8 cellular contexts compared by ENCODE assay signal in genomic region chr22:38316340-38317236, GRCh38. TPM values are rescaled to one million over a fixed set of nuclear protein-coding genes. Genes with fewer than 3 reads are reported as not detected.
A peak's percentile ranks its signal among the peaks of the same experiment; 100 is the strongest.
DNase-seq lines count a peak whose midpoint lies in the region; ATAC-seq and TF ChIP-seq lines count a peak whose summit lies in the region.

No MANE protein-coding gene starts in this region.

- no peaks in the 10 kb centered on the region for H3K9me3 Mint-ChIP-seq in CD4-positive, alpha-beta memory T cell
- H3K9me3 Mint-ChIP-seq in naive thymus-derived CD4-positive, alpha-beta T cell = peaks cover 0 to 5% (median 0%) of the 10 kb centered on the region in 11 donors

- peak overlapping the region; percentile 7 to 55 for H3K4me3 ChIP-seq in CD4-positive, alpha-beta memory T cell (ENCODE audit: low read length in 2 of 2)
- peak overlapping the region; percentile 80 for H3K4me3 ChIP-seq in fibroblast of the aortic adventitia (ENCODE audit: low read depth, low read length)
- H3K4me3 ChIP-seq in naive thymus-derived CD4-positive, alpha-beta T cell (ENCODE audit: low read length) = peak overlapping the region; percentile 62
- H3K4me3 ChIP-seq in testis = peak overlapping the region; percentile 82 to 83

- POLR2A ChIA-PET in CD4-positive, alpha-beta memory T cell (lab: Charles Lee; ENCODE audit: partially characterized antibody) = interaction anchor here (0.6 to 3.6 kb wide), 3 partner anchors 11 to 44 kb away, joined by 3 to 22 read pairs (median 6); partner anchors contain the start of gene TMEM184B
- POLR2A ChIA-PET in HEK293T (lab: Yijun Ruan, JAX) = interaction anchor here (1.0 to 2.4 kb wide), 8 partner anchors 10 to 363 kb away, joined by 3 to 14 read pairs (median 4); partner anchors contain the start of genes C22orf23 and POLR2F
- POLR2A ChIA-PET in naive thymus-derived CD4-positive, alpha-beta T cell (lab: Charles Lee) = no interaction called here

- peak; percentile 61 to 74 (median 71) for DNase-seq in CD4-positive, alpha-beta memory T cell
- peak; percentile 77 for DNase-seq in HEK293T (ENCODE audit: extremely low spot score)
- DNase-seq in RKO (ENCODE audit: low spot score) = peak; percentile 43
- DNase-seq in activated naive CD4-positive, alpha-beta T cell treated with Interleukin-2 at 50 U/mL for 16 hours = peak; percentile 61
- peak; percentile 58 for DNase-seq in fibroblast of the aortic adventitia (ENCODE audit: low read depth)
- peak; percentile 56 to 74 (median 69) for DNase-seq in naive thymus-derived CD4-positive, alpha-beta T cell
- peak; percentile 79 for DNase-seq in testis
- DNase-seq in GM19240 (ENCODE audit: insufficient read length, low spot score) = no peak

- no peaks in the 10 kb centered on the region for H3K27me3 ChIP-seq in CD4-positive, alpha-beta memory T cell (ENCODE audit: insufficient read depth, low read length)
- H3K27me3 ChIP-seq in naive thymus-derived CD4-positive, alpha-beta T cell (ENCODE audit: control insufficient read depth in 2 of 2, insufficient read depth in 2 of 2, low read length in 2 of 2) = no peaks in the 10 kb centered on the region
- H3K27me3 ChIP-seq in testis = no peaks in the 10 kb centered on the region

- H3K4me1 ChIP-seq in CD4-positive, alpha-beta memory T cell (ENCODE audit: insufficient read depth, low read length) = peaks cover 47% of the 10 kb centered on the region
- peaks cover 28 to 39% of the 10 kb centered on the region in 2 donors for H3K4me1 ChIP-seq in naive thymus-derived CD4-positive, alpha-beta T cell (ENCODE audit: control insufficient read depth in 2 of 2, insufficient read depth in 2 of 2, low read length in 2 of 2)
- peaks cover 56% of the 10 kb centered on the region for H3K4me1 ChIP-seq in testis

- H3K36me3 Mint-ChIP-seq in CD4-positive, alpha-beta memory T cell = peaks cover 0 to 21% of the 10 kb centered on the region in 2 donors
- H3K36me3 Mint-ChIP-seq in naive thymus-derived CD4-positive, alpha-beta T cell = peaks cover 0 to under 1% (median 0%) of the 10 kb centered on the region in 5 donors

- no peaks in the 10 kb centered on the region for H3K9me3 ChIP-seq in CD4-positive, alpha-beta memory T cell (ENCODE audit: control insufficient read depth in 1 of 2, low read length in 2 of 2)
- no peaks in the 10 kb centered on the region for H3K9me3 ChIP-seq in naive thymus-derived CD4-positive, alpha-beta T cell (ENCODE audit: control insufficient read depth in 2 of 3, low read length in 3 of 3)
- H3K9me3 ChIP-seq in testis = no peaks in the 10 kb centered on the region

- peak overlapping the region; percentile 88 to 95 (median 90) for H3K4me3 Mint-ChIP-seq in CD4-positive, alpha-beta memory T cell
- H3K4me3 Mint-ChIP-seq in naive thymus-derived CD4-positive, alpha-beta T cell = peak overlapping the region; percentile 83 to 92 (median 88)

- H3K4me1 Mint-ChIP-seq in CD4-positive, alpha-beta memory T cell = peaks cover 34 to 59% (median 44%) of the 10 kb centered on the region in 4 donors
- peaks cover 39 to 57% (median 48%) of the 10 kb centered on the region in 7 donors for H3K4me1 Mint-ChIP-seq in naive thymus-derived CD4-positive, alpha-beta T cell

- peak overlapping the region; percentile 96 to 98 (median 98) for H3K27ac Mint-ChIP-seq in CD4-positive, alpha-beta memory T cell
- H3K27ac Mint-ChIP-seq in naive thymus-derived CD4-positive, alpha-beta T cell = peak overlapping the region; percentile 87 to 97 (median 95)

- H3K36me3 ChIP-seq in CD4-positive, alpha-beta memory T cell (ENCODE audit: insufficient read depth, low read length) = no peaks in the 10 kb centered on the region
- H3K36me3 ChIP-seq in naive thymus-derived CD4-positive, alpha-beta T cell (ENCODE audit: control insufficient read depth in 2 of 3, insufficient read depth in 3 of 3, low read length in 3 of 3) = peaks cover 0 to under 1% (median 0%) of the 10 kb centered on the region in 3 experiments
- no peaks in the 10 kb centered on the region for H3K36me3 ChIP-seq in testis (ENCODE audit: low read depth, missing control alignments)

- CTCF ChIA-PET in CD4-positive, alpha-beta memory T cell (lab: Charles Lee; ENCODE audit: partially characterized antibody) = no interaction called here
- CTCF ChIA-PET in HEK293T (lab: Yijun Ruan, JAX) = no interaction called here
- CTCF ChIA-PET in naive thymus-derived CD4-positive, alpha-beta T cell (lab: Charles Lee) = no interaction called here

- H3K27ac ChIP-seq in CD4-positive, alpha-beta memory T cell (ENCODE audit: low read depth, low read length) = peak overlapping the region; percentile 77
- H3K27ac ChIP-seq in naive thymus-derived CD4-positive, alpha-beta T cell (ENCODE audit: low read depth, low read length) = peak overlapping the region; percentile 91
- H3K27ac ChIP-seq in testis = peak overlapping the region; percentile 96 to 98

- TF ChIP-seq CTCF in fibroblast of the aortic adventitia (IDR thresholded peaks at IDR 0.05; ENCODE audit: insufficient read depth, low read length) (no peak), testis (IDR thresholded peaks at IDR 0.05) (no peak)

- intact Hi-C loops in CD4-positive, alpha-beta memory T cell (cut with micrococcal nuclease) = loop anchor here (1.0 to 10.0 kb wide), 5 partner anchors 43 to 838 kb away; partner anchors contain the start of genes CBX7, DDX17, MAFF and TMEM184B
- intact Hi-C loops in naive thymus-derived CD4-positive, alpha-beta T cell (cut with micrococcal nuclease) = loop anchor here (1.0 to 10.0 kb wide), 12 partner anchors 36 to 556 kb away; partner anchors contain the start of genes DDX17 (in 2 of the 2), MAFF (in 2 of the 2), TMEM184B (in 2 of the 2) and CBX6 (in 1 of the 2)
- intact Hi-C loops in testis (cut with DNase I; ENCODE audit: low total_unique reads) = no loop called here

- no peak for TF ChIP-seq POLR2A in testis (IDR thresholded peaks at IDR 0.05)

- 0% methylated on average over 30 to 51 of the region's 70 CpGs for WGBS in testis, 2 donors

- no peaks in the 10 kb centered on the region for H3K27me3 Mint-ChIP-seq in CD4-positive, alpha-beta memory T cell
- H3K27me3 Mint-ChIP-seq in naive thymus-derived CD4-positive, alpha-beta T cell = no peaks in the 10 kb centered on the region

- ATAC-seq in naive thymus-derived CD4-positive, alpha-beta T cell = peak; percentile 73

TF ChIP-seq in HEK293T, 16 proteins besides CTCF, POLR2A, EP300 and RAD21:
- no peak for TF ChIP-seq ELF4 (IDR thresholded peaks at IDR 0.05)
- 0 out of 2 replicates have a peak, but pooled peaks have one; percentile 31 for TF ChIP-seq FOXM1 (IDR thresholded peaks at IDR 0.05; ENCODE audit: borderline replicate concordance)
TF ChIP-seq in HEK293T: peak in this region for 1.

RNA-seq across cellular contexts. Expression of gene CSNK1E, which starts 0.6 kb away (rescaled TPM):
- 100 to 1,000 TPM; 100 to 103 TPM for total RNA-seq in CD4-positive, alpha-beta memory T cell
- polyA plus RNA-seq in CD4-positive, alpha-beta memory T cell = 10 to 100 TPM in 1 of 2 donors, 1 to 10 TPM in 1; 8.8 to 13.3 TPM
- total RNA-seq in fibroblast of the aortic adventitia (ENCODE audit: low replicate concordance) (31.5 and 94.7 TPM in 2 replicates), testis (100 to 1,000 TPM; 133 to 134 TPM)
- total RNA-seq in naive thymus-derived CD4-positive, alpha-beta T cell = 100 to 1,000 TPM in 2 of 5 experiments, 10 to 100 TPM in 3; 71.6 to 143 (median 91.9) TPM
- polyA plus RNA-seq in naive thymus-derived CD4-positive, alpha-beta T cell = 1 to 10 TPM; 5.6 to 8.1 TPM
- 69.2 TPM for polyA plus RNA-seq in testis (ENCODE audit: insufficient read depth, low read depth, low replicate concordance)

RNA-seq across cellular contexts. Expression of gene TMEM184B, which starts 43.8 kb away (rescaled TPM):
- total RNA-seq in CD4-positive, alpha-beta memory T cell = 10 to 100 TPM; 35.7 to 36.6 TPM
- 10 to 100 TPM in 1 of 2 donors, 1 to 10 TPM in 1; 9.0 to 23.8 TPM for polyA plus RNA-seq in CD4-positive, alpha-beta memory T cell
- total RNA-seq in fibroblast of the aortic adventitia (ENCODE audit: low replicate concordance) (20.2 and 46.0 TPM in 2 replicates), testis (10 to 100 TPM; 35.4 to 66.5 TPM)
- 10 to 100 TPM; 26.9 to 41.3 (median 35.0) TPM for total RNA-seq in naive thymus-derived CD4-positive, alpha-beta T cell
- 10 to 100 TPM in 1 of 2 donors, 1 to 10 TPM in 1; 9.0 to 19.5 TPM for polyA plus RNA-seq in naive thymus-derived CD4-positive, alpha-beta T cell
- 25.2 TPM for polyA plus RNA-seq in testis (ENCODE audit: insufficient read depth, low read depth, low replicate concordance)

Comparison
In these comparisons a context has a peak if more than half of its experiments do, and no peak if none do; other contexts are left out.
1. H3K4me3 ChIP-seq: peak in every context shown above with its lines; median percentile 82 in testis; 80 in fibroblast of the aortic adventitia; 62 in naive thymus-derived CD4-positive, alpha-beta T cell; 31 in CD4-positive, alpha-beta memory T cell.